10 cellular contexts compared by ENCODE assay signal in the genomic region with DNA sequence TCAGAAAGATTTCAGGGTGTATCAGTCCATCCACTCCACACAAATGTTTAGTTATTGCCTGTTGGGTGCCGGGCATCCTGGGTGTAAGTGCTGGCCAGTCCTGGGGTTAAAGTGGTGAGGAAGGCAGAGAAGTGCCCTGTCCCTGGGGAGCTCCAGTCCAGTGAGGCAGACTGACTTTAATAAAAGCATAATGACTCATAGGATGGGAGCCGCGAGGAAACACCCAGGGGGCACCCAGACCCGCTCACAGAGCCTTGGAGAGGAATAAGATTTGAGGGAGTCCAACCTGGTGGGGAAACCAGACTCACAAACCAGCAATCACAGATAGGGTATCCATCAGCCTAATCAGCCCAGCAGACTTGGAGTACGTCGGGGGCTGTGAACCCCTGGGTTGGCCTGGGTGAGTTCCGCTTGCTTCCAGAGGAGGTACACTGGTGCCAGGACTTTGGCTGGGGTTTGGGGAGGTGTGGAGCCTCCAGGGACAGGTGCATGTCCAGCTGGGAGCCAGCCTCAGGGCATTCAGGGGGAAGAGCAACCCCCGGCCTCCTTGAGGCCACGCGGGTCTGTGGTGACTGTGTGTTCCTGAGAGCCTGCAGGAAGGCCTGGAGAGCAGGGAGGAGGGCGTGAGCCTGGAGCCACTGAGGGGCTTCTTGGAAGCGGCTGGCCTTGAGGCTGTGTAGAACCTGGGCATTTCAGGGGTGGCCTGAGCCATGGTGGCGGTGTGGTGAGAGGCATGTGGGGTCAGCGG. TPM values are rescaled to one million over a fixed set of nuclear protein-coding genes. Genes with fewer than 3 reads are reported as not detected.
A peak's percentile ranks its signal among the peaks of the same experiment; 100 is the strongest.
DNase-seq lines count a peak whose midpoint lies in the region; ATAC-seq and FAIRE-seq lines count a peak whose summit lies in the region.
"Had no signal": no experiment of that assay in that cellular context is flagged by ENCODE, and none has a peak within 500 bp of the region (broad histone marks: within the 10 kb centered on the region; RNA-seq: fewer than 3 reads in every experiment).

No MANE protein-coding gene starts in this region.

- H3K4me1 ChIP-seq in mesendoderm (ENCODE audit: control insufficient read depth, low read depth, low read length), result no peaks in the 10 kb centered on the region

- no peak for FAIRE-seq in HTR-8/SVneo (lab: Jason Lieb, UNC)

- H3K4me2 ChIP-seq in mesendoderm (ENCODE audit: low read length), result no peak overlapping the region

- H3K27ac ChIP-seq in caudate nucleus (ENCODE audit: low read depth, low read length) (peak overlapping the region; percentile 13), mesendoderm (ENCODE audit: low read depth, low read length) (no peak overlapping the region)

- no peaks in the 10 kb centered on the region for H3K36me3 ChIP-seq in mesendoderm (ENCODE audit: control insufficient read depth, insufficient read depth, low read length)

- ATAC-seq in natural killer cell treated with Interleukin-12 subunit alpha and Interleukin-12 subunit beta and Interleukin-15 and Interleukin-18, amount 100 ng/mL, for 72 hours, result no peak

- no peak overlapping the region for H4K8ac ChIP-seq in mesendoderm (ENCODE audit: low read depth, low read length)

- H3K4me3 Mint-ChIP-seq in natural killer cell treated with Interleukin-12 subunit alpha and Interleukin-12 subunit beta and Interleukin-15 and Interleukin-18, amount 100 ng/mL, for 72 hours, result no peak overlapping the region

- peaks cover 6 to 8% of the 10 kb centered on the region in 2 donors for H3K4me1 Mint-ChIP-seq in natural killer cell treated with Interleukin-12 subunit alpha and Interleukin-12 subunit beta and Interleukin-15 and Interleukin-18, amount 100 ng/mL, for 72 hours (ENCODE audit: low read depth in 2 of 2)

- no peak overlapping the region for H3K9ac ChIP-seq in mesendoderm (ENCODE audit: low read length)

- no peak overlapping the region for H2AK5ac ChIP-seq in mesendoderm (ENCODE audit: low read length)

- H3K79me1 ChIP-seq in mesendoderm (ENCODE audit: low read length), result no peaks in the 10 kb centered on the region

- H3K4ac ChIP-seq in mesendoderm (ENCODE audit: low read depth, low read length), result no peak overlapping the region

- H3K9me3 Mint-ChIP-seq in natural killer cell treated with Interleukin-12 subunit alpha and Interleukin-12 subunit beta and Interleukin-15 and Interleukin-18, amount 100 ng/mL, for 72 hours, result no peaks in the 10 kb centered on the region

- no peaks in the 10 kb centered on the region for H3K27me3 ChIP-seq in mesendoderm (ENCODE audit: insufficient read depth, low read length, poor library complexity)

- H3K79me2 ChIP-seq in mesendoderm (ENCODE audit: control insufficient read depth, insufficient read depth, low read length), result no peaks in the 10 kb centered on the region

- no peak overlapping the region for H2BK120ac ChIP-seq in mesendoderm (ENCODE audit: low read depth, low read length)

- H3K36me3 Mint-ChIP-seq in natural killer cell treated with Interleukin-12 subunit alpha and Interleukin-12 subunit beta and Interleukin-15 and Interleukin-18, amount 100 ng/mL, for 72 hours, result no peaks in the 10 kb centered on the region

- peak overlapping the region; percentile 0 for H3K56ac ChIP-seq in mesendoderm (ENCODE audit: low read length)

- peaks cover 22 to 25% of the 10 kb centered on the region in 2 donors for H3K27me3 Mint-ChIP-seq in natural killer cell treated with Interleukin-12 subunit alpha and Interleukin-12 subunit beta and Interleukin-15 and Interleukin-18, amount 100 ng/mL, for 72 hours

- H2BK5ac ChIP-seq in mesendoderm (ENCODE audit: low read length), result no peak overlapping the region

- WGBS in mesendoderm (ENCODE audit: extremely low coverage, insufficient coverage, low lambda C conversion rate), result no CpG with 5 or more reads among the region's 14 CpGs

- H3K18ac ChIP-seq in mesendoderm (ENCODE audit: low read length), result no peak overlapping the region

- H4K5ac ChIP-seq in mesendoderm (ENCODE audit: low read length), result no peak overlapping the region

- peak overlapping the region; percentile 45 for H3K23ac ChIP-seq in mesendoderm (ENCODE audit: low read length)

- H3K27ac Mint-ChIP-seq in natural killer cell treated with Interleukin-12 subunit alpha and Interleukin-12 subunit beta and Interleukin-15 and Interleukin-18, amount 100 ng/mL, for 72 hours, result no peak overlapping the region

- DNase-seq in 8988T, result peak; percentile 73
- DNase-seq in HTR-8/SVneo (ENCODE audit: insufficient read length, low spot score), result peak; percentile 55
- no peak for DNase-seq in caudate nucleus (lab: John Stamatoyannopoulos, UW)
- no peak for DNase-seq in mesendoderm
- DNase-seq in DMS153 treated with DMSO at 0.1 percent for 48 hours (lab: John Stamatoyannopoulos, UW; ENCODE audit: unreplicated experiment), result no peak
- DNase-seq in stimulated activated CD4-positive, alpha-beta T cell treated with anti-CD3 and anti-CD28 coated beads, Interleukin-2, amount 100 ng/mL, for 48 hours, result no peak
- no peak for DNase-seq in activated naive CD4-positive, alpha-beta T cell treated with anti-CD3 and anti-CD28 coated beads, Interleukin-2, amount 50 U/mL, for 16 hours
- DNase-seq in natural killer cell treated with Interleukin-12 subunit alpha and Interleukin-12 subunit beta and Interleukin-15 and Interleukin-18, amount 100 ng/mL, for 72 hours (ENCODE audit: low spot score), result no peak
- DNase-seq: C1 segment of cervical spinal cord, NCI-H524 treated with DMSO at 0.1 percent for 48 hours had no signal

- no peak overlapping the region for H3K4me3 ChIP-seq in mesendoderm (ENCODE audit: low read length)

- H2BK15ac ChIP-seq in mesendoderm (replicated peaks; ENCODE audit: low read depth), result no peak overlapping the region

RNA-seq across cellular contexts. Expression of gene PEAR1, which starts 3.7 kb away (rescaled TPM):
- 0.46 TPM for polyA plus RNA-seq in mesendoderm (2013, experiment 1 of 2)
- 0.39 TPM for polyA plus RNA-seq in mesendoderm (2013, experiment 2 of 2)
- total RNA-seq in natural killer cell treated with Interleukin-12 subunit alpha and Interleukin-12 subunit beta and Interleukin-15 and Interleukin-18, amount 100 ng/mL, for 72 hours, result under 1 TPM in 1 of 2 donors, not detected in 1; 0.64 TPM

RNA-seq across cellular contexts. Expression of gene LRRC71, which starts 23.2 kb away (rescaled TPM):
- not detected for polyA plus RNA-seq in mesendoderm (2013, experiment 1 of 2)
- 0.14 TPM for polyA plus RNA-seq in mesendoderm (2013, experiment 2 of 2)
- total RNA-seq in natural killer cell treated with Interleukin-12 subunit alpha and Interleukin-12 subunit beta and Interleukin-15 and Interleukin-18, amount 100 ng/mL, for 72 hours, result not detected

RNA-seq across cellular contexts. Expression of gene NTRK1, which starts 36.6 kb away (rescaled TPM):
- 0.04 TPM for polyA plus RNA-seq in mesendoderm (2013, experiment 1 of 2)
- 0.03 TPM for polyA plus RNA-seq in mesendoderm (2013, experiment 2 of 2)
- 1 to 10 TPM; 1.4 to 8.1 TPM for total RNA-seq in natural killer cell treated with Interleukin-12 subunit alpha and Interleukin-12 subunit beta and Interleukin-15 and Interleukin-18, amount 100 ng/mL, for 72 hours

RNA-seq across cellular contexts. Expression of gene INSRR, which starts 38.3 kb away (rescaled TPM):
- polyA plus RNA-seq in mesendoderm (2013, experiment 1 of 2), result not detected
- polyA plus RNA-seq in mesendoderm (2013, experiment 2 of 2), result under 0.01 TPM
- total RNA-seq in natural killer cell treated with Interleukin-12 subunit alpha and Interleukin-12 subunit beta and Interleukin-15 and Interleukin-18, amount 100 ng/mL, for 72 hours, result under 1 TPM; 0.14 TPM

Comparison
In these comparisons a context has a peak if more than half of its experiments do, and no peak if none do; other contexts are left out.
1. DNase-seq: peak in 8988T (single experiment) and HTR-8/SVneo (single experiment); none in caudate nucleus (0 of 61), mesendoderm (single experiment), DMS153 treated with DMSO at 0.1 percent for 48 hours (single experiment), stimulated activated CD4-positive, alpha-beta T cell treated with anti-CD3 and anti-CD28 coated beads, Interleukin-2, amount 100 ng/mL, for 48 hours (0 of 2), activated naive CD4-positive, alpha-beta T cell treated with anti-CD3 and anti-CD28 coated beads, Interleukin-2, amount 50 U/mL, for 16 hours (single experiment) and natural killer cell treated with Interleukin-12 subunit alpha and Interleukin-12 subunit beta and Interleukin-15 and Interleukin-18, amount 100 ng/mL, for 72 hours (single experiment).